In genomic region chr11:57205046-57205671, GRCh38 we compare ENCODE assay signal across 13 cellular contexts. TPM values are rescaled to one million over a fixed set of nuclear protein-coding genes. Genes with fewer than 3 reads are reported as not detected.
A peak's percentile ranks its signal among the peaks of the same experiment; 100 is the strongest.
DNase-seq lines count a peak whose midpoint lies in the region; ATAC-seq and TF ChIP-seq lines count a peak whose summit lies in the region.
"Had no signal": no experiment of that assay in that cellular context is flagged by ENCODE, and none has a peak within 500 bp of the region (broad histone marks: within the 10 kb centered on the region; RNA-seq: fewer than 3 reads in every experiment).

No MANE protein-coding gene starts in this region.

- no peaks in the 10 kb centered on the region for H3K4me1 Mint-ChIP-seq in activated T-helper 1 cell treated with anti-CD3 and anti-CD28 coated beads, Interleukin-12 subunit alpha, Interleukin-12 subunit beta, Interleukin-2, Interleukin-4 antibody, amounts not matched to agents 30 ng/mL and 10 ng/mL and 1 ng/mL, durations not matched to agents 14 hours and 24 hours and 36 hours (ENCODE audit: low read depth)
- H3K4me1 Mint-ChIP-seq: activated B cell treated with CpG ODN at 0.5 μM for 24 hours had no signal

- peak in 1 of 2 donors; percentile 25 for TF ChIP-seq CTCF in right atrium auricular region (IDR thresholded peaks at IDR 0.05)

- no peaks in the 10 kb centered on the region for H3K27me3 ChIP-seq in right atrium auricular region

- H3K4me3 ChIP-seq in right atrium auricular region, result no peak overlapping the region
- H3K4me3 ChIP-seq: thoracic aorta had no signal

- no peaks in the 10 kb centered on the region for H3K36me3 Mint-ChIP-seq in activated T-helper 1 cell treated with anti-CD3 and anti-CD28 coated beads, Interleukin-12 subunit alpha, Interleukin-12 subunit beta, Interleukin-2, Interleukin-4 antibody, amounts not matched to agents 30 ng/mL and 10 ng/mL and 1 ng/mL, durations not matched to agents 14 hours and 24 hours and 36 hours (ENCODE audit: low read depth)

- intact Hi-C loops in Right ventricle myocardium superior (cut with DNase I), result loop anchor here (5.0 kb wide), 1 partner anchor 37 kb away; no protein-coding TSS in a partner anchor
- intact Hi-C loops in activated T-helper 1 cell treated with anti-CD3 and anti-CD28 coated beads, Interleukin-12 subunit alpha, Interleukin-12 subunit beta, Interleukin-2, Interleukin-4 antibody, amounts not matched to agents 30 ng/mL and 10 ng/mL and 1 ng/mL, durations not matched to agents 14 hours and 24 hours and 36 hours (cut with micrococcal nuclease), result no loop called here

- no peak overlapping the region for H3K27ac ChIP-seq in right atrium auricular region
- H3K27ac ChIP-seq: thoracic aorta had no signal

- DNase-seq in Right ventricle myocardium superior, result peak; percentile 61
- no peak for DNase-seq in right atrium auricular region (ENCODE audit: low spot score)
- peak; percentile 85 for DNase-seq in dedifferentiated amniotic fluid mesenchymal stem cell (ENCODE audit: extremely low spot score)
- DNase-seq in iris pigment epithelial cell (ENCODE audit: low read depth), result peak; percentile 61
- DNase-seq in cortex of kidney (lab: John Stamatoyannopoulos, UW), result no peak
- no peak for DNase-seq in activated T-helper 1 cell treated with anti-CD3 and anti-CD28 coated beads, Interleukin-12 subunit alpha, Interleukin-12 subunit beta, Interleukin-2, Interleukin-4 antibody, amounts not matched to agents 30 ng/mL and 10 ng/mL and 1 ng/mL, durations not matched to agents 14 hours and 24 hours and 36 hours (ENCODE audit: low spot score)
- DNase-seq: activated B cell treated with CpG ODN at 0.5 μM for 24 hours; activated gamma-delta T cell; NCI-H1092; stimulated activated CD4-positive, alpha-beta T cell treated with anti-CD3 and anti-CD28 coated beads, Interleukin-1b, Interleukin-23, amount 100 ng/mL, for 48 hours had no signal

- H3K9me3 Mint-ChIP-seq in activated T-helper 1 cell treated with anti-CD3 and anti-CD28 coated beads, Interleukin-12 subunit alpha, Interleukin-12 subunit beta, Interleukin-2, Interleukin-4 antibody, amounts not matched to agents 30 ng/mL and 10 ng/mL and 1 ng/mL, durations not matched to agents 14 hours and 24 hours and 36 hours, result no peaks in the 10 kb centered on the region
- H3K9me3 Mint-ChIP-seq: activated B cell treated with CpG ODN at 0.5 μM for 24 hours had no signal

- ATAC-seq in Right ventricle myocardium superior (ENCODE audit: poor library complexity), result no peak
- no peak for ATAC-seq in HG02840 (IDR thresholded peaks at IDR 0.05; ENCODE audit: low FRiP score, unreplicated experiment)
- no peak for ATAC-seq in HG02642 (IDR thresholded peaks at IDR 0.05; ENCODE audit: poor library complexity, unreplicated experiment)

- no peaks in the 10 kb centered on the region for H3K36me3 ChIP-seq in right atrium auricular region
- H3K36me3 ChIP-seq: thoracic aorta had no signal

- peaks cover 7% of the 10 kb centered on the region for H3K27me3 Mint-ChIP-seq in activated T-helper 1 cell treated with anti-CD3 and anti-CD28 coated beads, Interleukin-12 subunit alpha, Interleukin-12 subunit beta, Interleukin-2, Interleukin-4 antibody, amounts not matched to agents 30 ng/mL and 10 ng/mL and 1 ng/mL, durations not matched to agents 14 hours and 24 hours and 36 hours (ENCODE audit: insufficient read depth)

- no peak overlapping the region for H3K4me3 Mint-ChIP-seq in activated T-helper 1 cell treated with anti-CD3 and anti-CD28 coated beads, Interleukin-12 subunit alpha, Interleukin-12 subunit beta, Interleukin-2, Interleukin-4 antibody, amounts not matched to agents 30 ng/mL and 10 ng/mL and 1 ng/mL, durations not matched to agents 14 hours and 24 hours and 36 hours
- H3K4me3 Mint-ChIP-seq: activated B cell treated with CpG ODN at 0.5 μM for 24 hours had no signal

- peaks cover 0 to 50% of the 10 kb centered on the region in 2 donors for H3K4me1 ChIP-seq in right atrium auricular region

- H3K9me3 ChIP-seq in right atrium auricular region, result no peaks in the 10 kb centered on the region
- H3K9me3 ChIP-seq: thoracic aorta had no signal

- no peak overlapping the region for H3K27ac Mint-ChIP-seq in activated T-helper 1 cell treated with anti-CD3 and anti-CD28 coated beads, Interleukin-12 subunit alpha, Interleukin-12 subunit beta, Interleukin-2, Interleukin-4 antibody, amounts not matched to agents 30 ng/mL and 10 ng/mL and 1 ng/mL, durations not matched to agents 14 hours and 24 hours and 36 hours
- H3K27ac Mint-ChIP-seq: activated B cell treated with CpG ODN at 0.5 μM for 24 hours had no signal

RNA-seq across cellular contexts. Expression of gene LRRC55, which starts 23.4 kb away (rescaled TPM):
- total RNA-seq in Right ventricle myocardium superior (0.13 TPM), right atrium auricular region (not detected)
- total RNA-seq in activated T-helper 1 cell treated with anti-CD3 and anti-CD28 coated beads, Interleukin-12 subunit alpha, Interleukin-12 subunit beta, Interleukin-2, Interleukin-4 antibody, amounts not matched to agents 30 ng/mL and 10 ng/mL and 1 ng/mL, durations not matched to agents 14 hours and 24 hours and 36 hours, result not detected in 2 replicates
- total RNA-seq: activated B cell treated with CpG ODN at 0.5 μM for 24 hours, thoracic aorta had no signal

RNA-seq across cellular contexts. Expression of gene APLNR, which starts 31.9 kb away (rescaled TPM):
- total RNA-seq in Right ventricle myocardium superior (15.4 TPM), right atrium auricular region (10 to 100 TPM in 1 of 2 donors, 1 to 10 TPM in 1; 6.3 to 13.6 TPM)
- not detected in 2 replicates for total RNA-seq in activated T-helper 1 cell treated with anti-CD3 and anti-CD28 coated beads, Interleukin-12 subunit alpha, Interleukin-12 subunit beta, Interleukin-2, Interleukin-4 antibody, amounts not matched to agents 30 ng/mL and 10 ng/mL and 1 ng/mL, durations not matched to agents 14 hours and 24 hours and 36 hours
- total RNA-seq: activated B cell treated with CpG ODN at 0.5 μM for 24 hours had no signal

Comparison
In these comparisons a context has a peak if more than half of its experiments do, and no peak if none do; other contexts are left out.
1. DNase-seq: peak in Right ventricle myocardium superior (single experiment), dedifferentiated amniotic fluid mesenchymal stem cell (single experiment) and iris pigment epithelial cell (single experiment); none in right atrium auricular region (single experiment), cortex of kidney (single experiment) and activated T-helper 1 cell treated with anti-CD3 and anti-CD28 coated beads, Interleukin-12 subunit alpha, Interleukin-12 subunit beta, Interleukin-2, Interleukin-4 antibody, amounts not matched to agents 30 ng/mL and 10 ng/mL and 1 ng/mL, durations not matched to agents 14 hours and 24 hours and 36 hours (single experiment).